In genomic region chr3:98732239-98733054, GRCh38 we compare ENCODE assay signal across 8 cellular contexts. TPM values are rescaled to one million over a fixed set of nuclear protein-coding genes. Genes with fewer than 3 reads are reported as not detected.
DNase-seq lines count a peak whose midpoint lies in the region; ATAC-seq and TF ChIP-seq lines count a peak whose summit lies in the region.

No MANE protein-coding gene starts in this region.

- in situ Hi-C loops in gastrocnemius medialis (cut with MboI; ENCODE audit: low sequenced_read_pairs in 4 of 4) = no loop called here

- H3K4me3 ChIP-seq in AG09309 (ENCODE audit: control insufficient read depth, low read depth, low read length) = peak overlapping the region; percentile 61
- peak overlapping the region; percentile 74 to 81 (median 80) for H3K4me3 ChIP-seq in breast epithelium
- H3K4me3 ChIP-seq in gastrocnemius medialis = peak overlapping the region; percentile 77 to 97 (median 83)

- H3K4me1 ChIP-seq in breast epithelium (no peaks in the 10 kb centered on the region), gastrocnemius medialis (peaks cover 7 to 10% of the 10 kb centered on the region in 2 donors)

- TF ChIP-seq CTCF in AG09309 (IDR thresholded peaks at IDR 0.05; ENCODE audit: control insufficient read depth, insufficient read depth, low read depth, low read length, missing control alignments) (no peak), breast epithelium (IDR thresholded peaks at IDR 0.05) (no peak), gastrocnemius medialis (IDR thresholded peaks at IDR 0.05 in 4 of 5, conservative IDR thresholded peaks at IDR 0.05 in 1 of 5) (no peak)

- intact Hi-C loops in breast epithelium (cut with DNase I; ENCODE audit: low total_unique reads) = no loop called here
- intact Hi-C loops in gastrocnemius medialis (cut with DNase I; ENCODE audit: low total_unique reads) = loop anchor here (10.0 kb wide), 1 partner anchor 138 kb away; the partner anchor contains the start of gene CPOX

- H3K9me3 ChIP-seq in breast epithelium = no peaks in the 10 kb centered on the region
- no peaks in the 10 kb centered on the region for H3K9me3 ChIP-seq in gastrocnemius medialis

- H3K27me3 ChIP-seq in breast epithelium (no peaks in the 10 kb centered on the region), gastrocnemius medialis (no peaks in the 10 kb centered on the region)

- ATAC-seq in GM18498 (IDR thresholded peaks at IDR 0.05; ENCODE audit: unreplicated experiment) (peak; percentile 50), HG03025 (IDR thresholded peaks at IDR 0.05; ENCODE audit: low FRiP score, unreplicated experiment) (peak; percentile 56), gastrocnemius medialis (peak; percentile 65)

- H3K36me3 ChIP-seq in breast epithelium (no peaks in the 10 kb centered on the region), gastrocnemius medialis (no peaks in the 10 kb centered on the region)

- no peak for TF ChIP-seq POLR2A in breast epithelium (IDR thresholded peaks at IDR 0.05)
- TF ChIP-seq POLR2A in gastrocnemius medialis (IDR thresholded peaks at IDR 0.05) = peak; percentile 45 to 75

- no peak for DNase-seq in AG09309 (ENCODE audit: low read depth)
- peak; percentile 60 for DNase-seq in NCI-H82 (lab: John Stamatoyannopoulos, UW)
- peak; percentile 34 to 54 for DNase-seq in breast epithelium (ENCODE audit: low spot score in 2 of 2)
- peak; percentile 80 for DNase-seq in iPS-NIHi11 (ENCODE audit: low spot score)
- peak; percentile 37 to 44 for DNase-seq in gastrocnemius medialis
- no peak for DNase-seq in activated CD4-positive, CD25-positive, alpha-beta regulatory T cell (lab: John Stamatoyannopoulos, UW)

- H3K27ac ChIP-seq in breast epithelium (peak overlapping the region; percentile 71 to 76), gastrocnemius medialis (peak overlapping the region; percentile 77 to 90 (median 82))

RNA-seq across cellular contexts. Expression of gene ST3GAL6, which starts 30.7 kb away (rescaled TPM):
- total RNA-seq in breast epithelium (10 to 100 TPM; 16.1 to 52.6 (median 22.1) TPM), gastrocnemius medialis (10 to 100 TPM in 2 of 4 donors, 1 to 10 TPM in 2; 7.4 to 15.0 (median 11.3) TPM)

Comparison
In these comparisons a context has a peak if more than half of its experiments do, and no peak if none do; other contexts are left out.
1. DNase-seq: peak in NCI-H82 (single experiment), breast epithelium (2 of 2), iPS-NIHi11 (single experiment) and gastrocnemius medialis (2 of 2); none in AG09309 (single experiment) and activated CD4-positive, CD25-positive, alpha-beta regulatory T cell (0 of 4).
2. Peak in every context shown above with its lines, with median percentiles within 50 percentile points of each other: H3K4me3 ChIP-seq and ATAC-seq.